ENCODE assay signal across 10 cellular contexts in genomic region chr12:85951823-85952222, GRCh38.
DNase-seq lines count a peak whose midpoint lies in the region; ATAC-seq lines count a peak whose summit lies in the region.
"Had no signal": no experiment of that assay in that cellular context is flagged by ENCODE, and none has a peak within 500 bp of the region (broad histone marks: within the 10 kb centered on the region; RNA-seq: fewer than 3 reads in every experiment).

No MANE protein-coding gene starts in this region.

- peak; percentile 4 to 69 (median 16) for DNase-seq in NCI-H1417 (lab: John Stamatoyannopoulos, UW)
- DNase-seq in NCI-H1417 treated with DMSO at 0.1 percent for 48 hours (lab: John Stamatoyannopoulos, UW) = no peak
- peak; percentile 10 to 44 for DNase-seq in NCI-H526 (lab: John Stamatoyannopoulos, UW)
- peak; percentile 37 for DNase-seq in dedifferentiated amniotic fluid mesenchymal stem cell (ENCODE audit: extremely low spot score)
- peak; percentile 33 for DNase-seq in renal cortical epithelial cell (ENCODE audit: low read depth)
- no peak for DNase-seq in Ammon's horn (ENCODE audit: low spot score)
- no peak for DNase-seq in middle frontal gyrus (ENCODE audit: extremely low spot score, low spot score)
- DNase-seq: activated T-cell treated with anti-CD3 and anti-CD28 coated beads, Interleukin-2, amount 50 U/mL, for 4 hours; NCI-H226 had no signal

- no peak for ATAC-seq in HG02870 (IDR thresholded peaks at IDR 0.05; ENCODE audit: unreplicated experiment)
- ATAC-seq: activated T-cell treated with anti-CD3 and anti-CD28 coated beads, Interleukin-2, amount 50 U/mL, for 4 hours had no signal

Comparison
In these comparisons a context has a peak if more than half of its experiments do, and no peak if none do; other contexts are left out.
1. DNase-seq: peak in NCI-H1417 (3 of 3), NCI-H526 (2 of 2), dedifferentiated amniotic fluid mesenchymal stem cell (single experiment) and renal cortical epithelial cell (single experiment); none in NCI-H1417 treated with DMSO at 0.1 percent for 48 hours (single experiment), Ammon's horn (single experiment) and middle frontal gyrus (single experiment).